Comparison of ENCODE assay signal across 9 cellular contexts in genomic region chr7:118182618-118183253, GRCh38. TPM values are rescaled to one million over a fixed set of nuclear protein-coding genes. Genes with fewer than 3 reads are reported as not detected.
DNase-seq lines count a peak whose midpoint lies in the region; ATAC-seq and TF ChIP-seq lines count a peak whose summit lies in the region.
"Had no signal": no experiment of that assay in that cellular context is flagged by ENCODE, and none has a peak within 500 bp of the region (broad histone marks: within the 10 kb centered on the region; RNA-seq: fewer than 3 reads in every experiment).

No MANE protein-coding gene starts in this region.

- no peak for TF ChIP-seq CTCF in AG10803 (conservative IDR thresholded peaks at IDR 0.05; ENCODE audit: low read length)
- no peak for TF ChIP-seq CTCF in KMS-11 (conservative IDR thresholded peaks at IDR 0.05; ENCODE audit: low read depth, low read length)
- no peak for TF ChIP-seq CTCF in colonic mucosa (IDR thresholded peaks at IDR 0.05)
- TF ChIP-seq CTCF in natural killer cell (IDR thresholded peaks at IDR 0.05): no peak

- H2AFZ ChIP-seq in KMS-11 (ENCODE audit: low read depth): peak overlapping the region; percentile 57

- peak overlapping the region; percentile 97 to 98 for H3K27ac Mint-ChIP-seq in natural killer cell

- peaks cover 37% of the 10 kb centered on the region for H3K79me2 ChIP-seq in KMS-11 (ENCODE audit: insufficient read depth, low read depth)

- H3K4me1 Mint-ChIP-seq in natural killer cell: peaks cover 39 to 41% of the 10 kb centered on the region in 2 donors

- H3K36me3 ChIP-seq in KMS-11 (ENCODE audit: insufficient read depth) (no peaks in the 10 kb centered on the region; the same call in 1 of the 2 replicates), colonic mucosa (no peaks in the 10 kb centered on the region)

- H3K4me3 ChIP-seq in AG10803 (ENCODE audit: low read length) (peak overlapping the region; percentile 77), KMS-11 (IDR thresholded peaks at IDR 0.05; ENCODE audit: insufficient read depth, low read depth, low read length) (no peak overlapping the region), colonic mucosa (peak overlapping the region; percentile 83)

- peaks cover 13% of the 10 kb centered on the region for H3K36me3 Mint-ChIP-seq in natural killer cell

- intact Hi-C loops in colonic mucosa (cut with DNase I) (no loop called here), natural killer cell (cut with micrococcal nuclease) (no loop called here), posterior cingulate gyrus (cut with DNase I) (loop anchor here (10.0 kb wide), 1 partner anchor 428 kb away; no protein-coding TSS in a partner anchor)

- peak overlapping the region; percentile 65 for H3K4me2 ChIP-seq in KMS-11

- peak overlapping the region; percentile 97 for H3K4me3 Mint-ChIP-seq in natural killer cell

- peaks cover 2 to 3% of the 10 kb centered on the region in 2 donors for H3K9me3 Mint-ChIP-seq in natural killer cell

- H3K27ac ChIP-seq in KMS-11 (peak overlapping the region; percentile 85; the same call in 1 of the 2 replicates), colonic mucosa (no peak overlapping the region)

- no peaks in the 10 kb centered on the region for H3K9me3 ChIP-seq in colonic mucosa

- no peak for ATAC-seq in natural killer cell
- ATAC-seq in HG03175 (IDR thresholded peaks at IDR 0.05; ENCODE audit: unreplicated experiment): no peak

- H3K27me3 ChIP-seq in KMS-11 (ENCODE audit: insufficient read depth, low read depth): no peaks in the 10 kb centered on the region
- no peaks in the 10 kb centered on the region for H3K27me3 ChIP-seq in colonic mucosa

- DNase-seq in AG10803 (ENCODE audit: low read depth) (no peak), colonic mucosa (no peak), natural killer cell (no peak), putamen (ENCODE audit: low spot score) (no peak), NCI-H510A treated with DMSO at 0.1 percent for 48 hours (lab: John Stamatoyannopoulos, UW) (no peak), posterior cingulate gyrus (no peak)

- H3K9ac ChIP-seq in KMS-11: peak overlapping the region; percentile 84; the same call in 1 of the 2 replicates
- H3K9ac ChIP-seq in colonic mucosa (ENCODE audit: low read depth in 2 of 2, low read length in 2 of 2): peak overlapping the region; percentile 77 to 91

- H3K4me1 ChIP-seq in KMS-11 (ENCODE audit: low read depth, poor library complexity, severe bottlenecking): peaks cover 30% of the 10 kb centered on the region
- H3K4me1 ChIP-seq in colonic mucosa: peaks cover 15% of the 10 kb centered on the region

- no peaks in the 10 kb centered on the region for H4K20me1 ChIP-seq in KMS-11 (ENCODE audit: insufficient read depth)

- peaks cover 3 to 8% of the 10 kb centered on the region in 2 donors for H3K27me3 Mint-ChIP-seq in natural killer cell (ENCODE audit: low read depth in 2 of 2)

RNA-seq across cellular contexts. Expression of gene LSM8, which starts 1.2 kb away (rescaled TPM):
- 10 to 100 TPM; 28.0 to 28.4 TPM for total RNA-seq in colonic mucosa
- total RNA-seq in natural killer cell: 10 to 100 TPM; 43.5 to 55.8 (median 44.7) TPM

RNA-seq across cellular contexts. Expression of gene ANKRD7, which starts 41.8 kb away (rescaled TPM):
- total RNA-seq in colonic mucosa (not detected), natural killer cell (not detected)
- total RNA-seq: T-helper 2 cell treated with Interferon-gamma antibody and Interleukin-4, amounts not matched to agents 100 ng/mL and 5 ng/mL, for 36 hours had no signal
